ENCODE assay signal across 19 cellular contexts in the genomic region with DNA sequence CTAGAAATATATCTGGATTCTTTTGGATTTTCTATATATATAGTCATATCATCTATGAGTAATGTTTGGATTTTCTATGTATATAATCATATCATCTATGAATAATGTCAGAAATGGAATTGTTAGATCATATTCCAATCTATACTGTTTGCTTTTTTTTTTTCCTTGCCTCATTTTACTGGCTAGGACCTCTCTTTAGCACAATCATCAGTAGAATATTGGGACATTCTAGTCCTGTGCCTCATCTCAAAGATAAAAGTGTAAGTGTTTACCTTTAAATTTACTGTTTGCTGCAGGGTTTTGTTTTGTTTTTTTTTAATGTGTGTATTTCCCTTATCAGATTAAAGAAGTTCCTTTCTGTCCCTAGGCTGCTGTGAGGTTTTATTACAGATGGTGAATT.
A peak's percentile ranks its signal among the peaks of the same experiment; 100 is the strongest.
DNase-seq lines count a peak whose midpoint lies in the region; ATAC-seq, FAIRE-seq and TF ChIP-seq lines count a peak whose summit lies in the region.
"Had no signal": no experiment of that assay in that cellular context is flagged by ENCODE, and none has a peak within 500 bp of the region (broad histone marks: within the 10 kb centered on the region; RNA-seq: fewer than 3 reads in every experiment).

No MANE protein-coding gene starts in this region.

- H3K4me2 ChIP-seq in PC-3 (ENCODE audit: low read length) = peak overlapping the region; percentile 56

- no peak for DNase-seq in activated naive CD4-positive, alpha-beta T cell treated with anti-CD3 and anti-CD28 coated beads, Interleukin-2, amount 10 ng/mL, durations not matched to agents 7 days and 5 days
- DNase-seq in CD4-positive, alpha-beta T cell = no peak
- DNase-seq in PC-3 (peak; percentile 83), DMS53 treated with DMSO at 0.1 percent for 48 hours (lab: John Stamatoyannopoulos, UW; ENCODE audit: unreplicated experiment) (no peak), NCI-H1694 treated with DMSO at 0.1 percent for 48 hours (lab: John Stamatoyannopoulos, UW) (no peak), sigmoid colon (no peak)
- DNase-seq: Calu3; CD4-positive, alpha-beta memory T cell; DND-41; EL; GM23248 had no signal

- no peak overlapping the region for H3K27ac ChIP-seq in CD4-positive, alpha-beta T cell (ENCODE audit: low read depth, low read length)
- peak overlapping the region; percentile 78 for H3K27ac ChIP-seq in PC-3 (ENCODE audit: low read length)
- H3K27ac ChIP-seq in sigmoid colon = no peak overlapping the region
- H3K27ac ChIP-seq: C4-2B, GM23248 had no signal

- H3K9ac ChIP-seq in PC-3 (ENCODE audit: low read length) = peak overlapping the region; percentile 15; the same call in 1 of the 2 replicates
- H3K9ac ChIP-seq: GM23248 had no signal

- no peak for TF ChIP-seq POLR2A in sigmoid colon (IDR thresholded peaks at IDR 0.05)

- no peak for TF ChIP-seq EP300 in sigmoid colon (IDR thresholded peaks at IDR 0.05)

- H3K36me3 ChIP-seq in PC-3 (ENCODE audit: low read depth, low read length) (no peaks in the 10 kb centered on the region), sigmoid colon (peaks cover 0 to 25% (median 3%) of the 10 kb centered on the region in 4 donors)

- POLR2A ChIA-PET in CD4-positive, alpha-beta T cell (lab: Charles Lee) = no interaction called here
- POLR2A ChIA-PET in PC-3 (lab: Charles Lee; ENCODE audit: unreplicated experiment) = no interaction called here

- BruUV-seq in PC-3 (replicated peaks; lab: Mats Ljungman, UMichigan) = no TSS peak

- peaks cover 5% of the 10 kb centered on the region for H3F3A ChIP-seq in PC-3 (ENCODE audit: low read length, unreplicated experiment)

- H3K4me1 ChIP-seq in PC-3 (ENCODE audit: insufficient read depth, low read length) (peaks cover 41% of the 10 kb centered on the region), sigmoid colon (no peaks in the 10 kb centered on the region)
- H3K4me1 ChIP-seq: HAP-1 had no signal

- peaks cover 22% of the 10 kb centered on the region for H3K4me1 Mint-ChIP-seq in activated naive CD4-positive, alpha-beta T cell treated with anti-CD3 and anti-CD28 coated beads, Interleukin-2, amount 50 U/mL, for 24 hours
- no peaks in the 10 kb centered on the region for H3K4me1 Mint-ChIP-seq in activated naive CD4-positive, alpha-beta T cell treated with anti-CD3 and anti-CD28 coated beads, Interleukin-2, amount 10 ng/mL, durations not matched to agents 7 days and 5 days
- no peaks in the 10 kb centered on the region for H3K4me1 Mint-ChIP-seq in CD4-positive, alpha-beta T cell (ENCODE audit: low read depth)
- H3K4me1 Mint-ChIP-seq: CD4-positive, alpha-beta memory T cell; IgD-negative memory B cell had no signal

- no peaks in the 10 kb centered on the region for H3K9me3 Mint-ChIP-seq in activated naive CD4-positive, alpha-beta T cell treated with anti-CD3 and anti-CD28 coated beads, Interleukin-2, amount 50 U/mL, for 24 hours
- peaks cover 6% of the 10 kb centered on the region for H3K9me3 Mint-ChIP-seq in activated naive CD4-positive, alpha-beta T cell treated with anti-CD3 and anti-CD28 coated beads, Interleukin-2, amount 10 ng/mL, durations not matched to agents 7 days and 5 days
- H3K9me3 Mint-ChIP-seq in CD4-positive, alpha-beta T cell = peaks cover 4% of the 10 kb centered on the region

- CTCF ChIA-PET in activated naive CD4-positive, alpha-beta T cell treated with anti-CD3 and anti-CD28 coated beads, Interleukin-2, amount 10 ng/mL, durations not matched to agents 7 days and 5 days (lab: Charles Lee) = no interaction called here
- CTCF ChIA-PET in CD4-positive, alpha-beta T cell (lab: Charles Lee) = no interaction called here
- CTCF ChIA-PET in PC-3 (lab: Charles Lee) = no interaction called here

- ATAC-seq in CD4-positive, alpha-beta T cell (ENCODE audit: poor library complexity) = no peak
- peak; percentile 57 for ATAC-seq in PC-3
- ATAC-seq: GM12878, HepG2 had no signal

- no peaks in the 10 kb centered on the region for H4K20me1 ChIP-seq in PC-3 (ENCODE audit: low read length)

- no peaks in the 10 kb centered on the region for H3K27me3 Mint-ChIP-seq in activated naive CD4-positive, alpha-beta T cell treated with anti-CD3 and anti-CD28 coated beads, Interleukin-2, amount 50 U/mL, for 24 hours
- H3K27me3 Mint-ChIP-seq in activated naive CD4-positive, alpha-beta T cell treated with anti-CD3 and anti-CD28 coated beads, Interleukin-2, amount 10 ng/mL, durations not matched to agents 7 days and 5 days = no peaks in the 10 kb centered on the region
- no peaks in the 10 kb centered on the region for H3K27me3 Mint-ChIP-seq in CD4-positive, alpha-beta T cell
- H3K27me3 Mint-ChIP-seq: CD4-positive, alpha-beta memory T cell; IgD-negative memory B cell had no signal

- peaks cover 25% of the 10 kb centered on the region for H3K36me3 Mint-ChIP-seq in activated naive CD4-positive, alpha-beta T cell treated with anti-CD3 and anti-CD28 coated beads, Interleukin-2, amount 50 U/mL, for 24 hours
- H3K36me3 Mint-ChIP-seq in activated naive CD4-positive, alpha-beta T cell treated with anti-CD3 and anti-CD28 coated beads, Interleukin-2, amount 10 ng/mL, durations not matched to agents 7 days and 5 days = peaks cover 57% of the 10 kb centered on the region
- peaks cover 72% of the 10 kb centered on the region for H3K36me3 Mint-ChIP-seq in CD4-positive, alpha-beta T cell (ENCODE audit: low read depth)

- no peak for TF ChIP-seq CTCF in CD4-positive, alpha-beta T cell (IDR thresholded peaks at IDR 0.05)
- no peak for TF ChIP-seq CTCF in PC-3 (conservative IDR thresholded peaks at IDR 0.05; ENCODE audit: low read depth, low read length)
- TF ChIP-seq CTCF in sigmoid colon (IDR thresholded peaks at IDR 0.05) = no peak

- no peaks in the 10 kb centered on the region for H3K79me2 ChIP-seq in PC-3 (ENCODE audit: low read length)

- intact Hi-C loops in CD4-positive, alpha-beta T cell (cut with DNase I, micrococcal nuclease) = no loop called here
- intact Hi-C loops in PC-3 (cut with micrococcal nuclease) = no loop called here
- intact Hi-C loops in sigmoid colon (cut with DNase I) = no loop called here

- H3K4me3 Mint-ChIP-seq in activated naive CD4-positive, alpha-beta T cell treated with anti-CD3 and anti-CD28 coated beads, Interleukin-2, amount 50 U/mL, for 24 hours = no peak overlapping the region
- H3K4me3 Mint-ChIP-seq in activated naive CD4-positive, alpha-beta T cell treated with anti-CD3 and anti-CD28 coated beads, Interleukin-2, amount 10 ng/mL, durations not matched to agents 7 days and 5 days = no peak overlapping the region
- H3K4me3 Mint-ChIP-seq in CD4-positive, alpha-beta T cell = no peak overlapping the region
- H3K4me3 Mint-ChIP-seq: CD4-positive, alpha-beta memory T cell; IgD-negative memory B cell had no signal

- no peak overlapping the region for H2AFZ ChIP-seq in PC-3 (ENCODE audit: low read length)
- H2AFZ ChIP-seq: GM23248 had no signal

- H3K9me3 ChIP-seq in CD4-positive, alpha-beta T cell (ENCODE audit: control insufficient read depth, low read length) = no peaks in the 10 kb centered on the region
- H3K9me3 ChIP-seq in PC-3 (ENCODE audit: low read length) = no peaks in the 10 kb centered on the region
- H3K9me3 ChIP-seq in sigmoid colon = no peaks in the 10 kb centered on the region
- H3K9me3 ChIP-seq: HAP-1 had no signal

- peak overlapping the region; percentile 72 for H3K27ac Mint-ChIP-seq in activated naive CD4-positive, alpha-beta T cell treated with anti-CD3 and anti-CD28 coated beads, Interleukin-2, amount 50 U/mL, for 24 hours
- no peak overlapping the region for H3K27ac Mint-ChIP-seq in activated naive CD4-positive, alpha-beta T cell treated with anti-CD3 and anti-CD28 coated beads, Interleukin-2, amount 10 ng/mL, durations not matched to agents 7 days and 5 days
- peak overlapping the region; percentile 31 for H3K27ac Mint-ChIP-seq in CD4-positive, alpha-beta T cell
- H3K27ac Mint-ChIP-seq: IgD-negative memory B cell had no signal

- H3K4me3 ChIP-seq in PC-3 (ENCODE audit: low read length) = no peak overlapping the region
- no peak overlapping the region for H3K4me3 ChIP-seq in sigmoid colon
- H3K4me3 ChIP-seq: GM12878, GM23248, HAP-1 had no signal

- peak; percentile 8 for FAIRE-seq in endometrium (lab: Jason Lieb, UNC)
- FAIRE-seq: GM19239, HepG2 had no signal

- H3K9me2 ChIP-seq in PC-3 (replicated peaks; ENCODE audit: low read length) = no peaks in the 10 kb centered on the region

- no peaks in the 10 kb centered on the region for H3K27me3 ChIP-seq in CD4-positive, alpha-beta T cell (ENCODE audit: control insufficient read depth, insufficient read depth, low read length)
- H3K27me3 ChIP-seq in PC-3 (ENCODE audit: low read length) (no peaks in the 10 kb centered on the region), sigmoid colon (no peaks in the 10 kb centered on the region)
